26 cellular contexts compared by ENCODE assay signal in genomic region chr17:79428988-79429387, GRCh38.
"Had no signal": no experiment of that assay in that cellular context is flagged by ENCODE, and none has a peak within 500 bp of the region (broad histone marks: within the 10 kb centered on the region; RNA-seq: fewer than 3 reads in every experiment).

No MANE protein-coding gene starts in this region.

- H3K4me3 Mint-ChIP-seq: dendritic cell treated with granulocyte-macrophage colony-stimulating factor and Interleukin-4, amounts not matched to agents 40 ng/mL and 50 ng/mL, for 4 days; effector memory CD8-positive, alpha-beta T cell; endodermal cell; immature natural killer cell; mesothelial cell of epicardium had no signal

- H3K9me3 ChIP-seq: colonic mucosa, esophagus squamous epithelium, gastrocnemius medialis, heart left ventricle, left lung, lower lobe of right lung, mucosa of descending colon had no signal

- H3K27ac ChIP-seq: colonic mucosa, epithelial cell of prostate, esophagus squamous epithelium, gastrocnemius medialis, heart left ventricle, hepatocyte, left lung, lower lobe of right lung had no signal

- H3K4me1 ChIP-seq: colonic mucosa, esophagus squamous epithelium, gastrocnemius medialis, heart left ventricle, left lung, lower lobe of right lung had no signal

- H3K36me3 Mint-ChIP-seq: immature natural killer cell, mesothelial cell of epicardium had no signal

- H3K27ac Mint-ChIP-seq: dendritic cell treated with granulocyte-macrophage colony-stimulating factor and Interleukin-4, amounts not matched to agents 40 ng/mL and 50 ng/mL, for 4 days; effector memory CD8-positive, alpha-beta T cell; endodermal cell; immature natural killer cell; mesothelial cell of epicardium had no signal

- H3K4me1 Mint-ChIP-seq: immature natural killer cell, mesothelial cell of epicardium had no signal

- DNase-seq: colonic mucosa; cortex of kidney; effector CD8-positive, alpha-beta T cell; effector memory CD8-positive, alpha-beta T cell; endodermal cell; erythroblast; esophagus squamous epithelium; foreskin fibroblast; foreskin melanocyte; gastrocnemius medialis; heart left ventricle; hypothalamus; immature natural killer cell; islet precursor cell; kidney; kidney glomerular epithelial cell; left cardiac atrium; left ventricle myocardium superior; lower lobe of right lung; mesenchymal stem cell; mucosa of descending colon had no signal

- H3K27me3 ChIP-seq: colonic mucosa had no signal

- H3K9me3 Mint-ChIP-seq: dendritic cell treated with granulocyte-macrophage colony-stimulating factor and Interleukin-4, amounts not matched to agents 40 ng/mL and 50 ng/mL, for 4 days; effector memory CD8-positive, alpha-beta T cell; immature natural killer cell; mesothelial cell of epicardium had no signal

- H3K4me3 ChIP-seq: colonic mucosa, esophagus squamous epithelium, gastrocnemius medialis, heart left ventricle, hepatocyte, left lung, lower lobe of right lung, mucosa of descending colon had no signal

- H3K79me2 ChIP-seq: hepatocyte had no signal

- H3K4me2 ChIP-seq: hepatocyte had no signal

- H2AFZ ChIP-seq: hepatocyte had no signal

- H3K36me3 ChIP-seq: colonic mucosa, esophagus squamous epithelium, gastrocnemius medialis, heart left ventricle, left lung, lower lobe of right lung had no signal
